8 cellular contexts compared by ENCODE assay signal in the genomic region with DNA sequence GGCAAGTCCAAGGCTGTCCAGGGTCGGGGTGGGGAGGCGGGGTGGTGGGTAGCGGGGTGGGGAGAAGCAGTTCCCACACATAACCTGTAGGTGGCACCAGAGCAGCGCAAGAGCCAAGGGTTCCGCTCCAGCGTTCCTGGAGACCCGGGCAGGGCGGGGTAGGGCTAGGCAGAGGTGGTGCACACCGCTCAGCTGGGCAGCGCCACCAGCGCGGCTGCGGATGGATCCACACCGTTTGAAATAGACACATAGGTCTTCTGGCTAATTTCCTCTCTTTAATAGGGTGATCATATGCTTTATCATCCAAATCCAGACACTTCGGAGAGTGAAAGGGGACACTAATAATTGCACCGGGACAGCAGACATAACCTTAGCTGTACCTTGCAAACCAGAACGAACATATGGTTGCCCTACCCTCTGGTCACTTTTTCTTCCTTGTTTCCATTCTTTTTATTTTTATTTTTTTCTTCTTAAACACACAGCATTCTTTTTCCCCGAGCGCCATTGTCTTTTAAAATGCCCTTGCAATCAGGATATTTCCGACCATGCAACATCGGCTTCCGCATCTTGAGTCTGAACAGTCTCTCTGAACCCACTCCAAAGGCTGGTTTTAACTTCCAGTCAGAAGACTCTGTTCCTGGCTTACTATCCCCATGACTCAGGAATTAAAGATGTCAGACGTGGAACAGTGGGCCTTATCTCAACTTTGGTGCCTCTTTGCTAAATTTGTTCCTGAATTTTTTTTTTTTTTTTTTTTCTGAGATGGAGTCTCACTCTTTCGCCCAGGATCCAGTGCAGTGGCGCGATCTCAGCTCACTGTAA. TPM values are rescaled to one million over a fixed set of nuclear protein-coding genes. Genes with fewer than 3 reads are reported as not detected.
DNase-seq lines count a peak whose midpoint lies in the region; ATAC-seq and TF ChIP-seq lines count a peak whose summit lies in the region.

No MANE protein-coding gene starts in this region.

- peak; percentile 84 for TF ChIP-seq RAD21 in IMR-90 (IDR thresholded peaks at IDR 0.05; ENCODE audit: low read length)

- H3K4me2 ChIP-seq in IMR-90 (ENCODE audit: low read depth, low read length) (peak overlapping the region; percentile 91), OCI-LY7 (ENCODE audit: low read length) (peak overlapping the region; percentile 58)

- no peak overlapping the region for H3K56ac ChIP-seq in IMR-90 (ENCODE audit: extremely low read depth, insufficient read depth, low read length)

- no peaks in the 10 kb centered on the region for H3K36me3 Mint-ChIP-seq in naive B cell

- POLR2A ChIA-PET in IMR-90 (lab: Charles Lee; ENCODE audit: unreplicated experiment) (no interaction called here), OCI-LY7 (lab: Charles Lee) (interaction anchor here (0.6 to 1.2 kb wide), 4 partner anchors 14 to 340 kb away, joined by 3 to 4 read pairs (median 3); no protein-coding TSS in a partner anchor)

- peaks cover 4% of the 10 kb centered on the region for H3K27me3 ChIP-seq in IMR-90 (ENCODE audit: control insufficient read depth, insufficient read depth, low read length)

- BruUV-seq in IMR-90 (replicated peaks; lab: Mats Ljungman, UMichigan) (no TSS peak), OCI-LY7 (replicated peaks; lab: Mats Ljungman, UMichigan) (no TSS peak)

- no peak overlapping the region for H2BK5ac ChIP-seq in IMR-90 (ENCODE audit: low read depth, low read length, poor library complexity, severe bottlenecking)

- H2BK120ac ChIP-seq in IMR-90 (ENCODE audit: low read depth, low read length) = peak overlapping the region; percentile 74; the same call in 1 of the 2 replicates

- peak overlapping the region; percentile 69; the same call in 1 of the 2 replicates for H3K4ac ChIP-seq in IMR-90 (ENCODE audit: low read depth, low read length)

- no peaks in the 10 kb centered on the region for H3K79me1 ChIP-seq in IMR-90 (ENCODE audit: low read depth in 1 of 2, low read length in 2 of 2)

- H3K4me3 ChIP-seq in IMR-90 (ENCODE audit: insufficient read depth, low read depth, low read length) = peak overlapping the region; percentile 36; the same call in 1 of the 2 replicates
- peak overlapping the region; percentile 24 for H3K4me3 ChIP-seq in OCI-LY7 (ENCODE audit: low read depth, low read length, poor library complexity, severe bottlenecking)

- H2AK9ac ChIP-seq in IMR-90 (replicated peaks; ENCODE audit: low read depth, low read length, poor library complexity) = peak overlapping the region; percentile 52

- H4K8ac ChIP-seq in IMR-90 (ENCODE audit: low read depth in 2 of 2, low read length in 2 of 2) = peak overlapping the region in 1 of 2 experiments; percentile 83; a peak in 2 of 4 replicates

- no peak overlapping the region for H2BK15ac ChIP-seq in IMR-90 (ENCODE audit: low read depth, low read length)

- H4K5ac ChIP-seq in IMR-90 (ENCODE audit: low read depth, low read length) = 0 out of 2 replicates have a peak overlapping the region, but pooled peaks have one; percentile 55

- no peaks in the 10 kb centered on the region for H3K9me3 Mint-ChIP-seq in naive B cell

- H3K9ac ChIP-seq in IMR-90 (ENCODE audit: low read depth, low read length) = peak overlapping the region; percentile 35; the same call in 1 of the 2 replicates

- dilution Hi-C loops in IMR-90 (cut with HindIII; ENCODE audit: low sequenced_read_pairs, unreplicated experiment) = no loop called here

- peak; percentile 92 for DNase-seq in DMS 273 (lab: John Stamatoyannopoulos, UW; ENCODE audit: unreplicated experiment)
- DNase-seq in IMR-90 = peak; percentile 64
- peak; percentile 88 for DNase-seq in OCI-LY7 (ENCODE audit: low spot score)
- peak; percentile 76 for DNase-seq in activated T-cell treated with anti-CD3 and anti-CD28 coated beads for 1 hour (ENCODE audit: low read depth)
- DNase-seq in naive B cell = peak; percentile 84
- DNase-seq in stimulated activated CD8-positive, alpha-beta memory T cell treated with anti-CD3 and anti-CD28 coated beads, Interleukin-7, amount 100 ng/mL, for 48 hours (ENCODE audit: extremely low read depth in 1 of 2, low read depth in 1 of 2) = peak; percentile 57 to 77

- H2AK5ac ChIP-seq in IMR-90 (ENCODE audit: low read depth, low read length) = no peak overlapping the region

- H3K9me3 ChIP-seq in IMR-90 (ENCODE audit: control insufficient read depth, insufficient read depth, low read length) (peaks cover 1% of the 10 kb centered on the region; the same call in 1 of the 2 replicates), OCI-LY7 (ENCODE audit: low read length) (no peaks in the 10 kb centered on the region)

- H3K27ac ChIP-seq in IMR-90 (ENCODE audit: insufficient read depth, low read length) = no peak overlapping the region
- no peak overlapping the region for H3K27ac ChIP-seq in OCI-LY7 (ENCODE audit: low read depth, low read length, poor library complexity, severe bottlenecking)

- ATAC-seq in GM21619 (IDR thresholded peaks at IDR 0.05; ENCODE audit: unreplicated experiment) (peak; percentile 97), IMR-90 (ENCODE audit: low read depth) (peak; percentile 100), esophagus mucosa (peak; percentile 99), naive B cell (ENCODE audit: low read depth in 2 of 2) (peak; percentile 99 to 100)

- H3K79me2 ChIP-seq in OCI-LY7 (ENCODE audit: insufficient read depth, low read depth, low read length) = no peaks in the 10 kb centered on the region

- H3K14ac ChIP-seq in IMR-90 (replicated peaks; ENCODE audit: low read depth, low read length) = peak overlapping the region; percentile 70

- no peaks in the 10 kb centered on the region for H3K9me1 ChIP-seq in IMR-90 (ENCODE audit: insufficient read depth, low read length)

- in situ Hi-C loops in IMR-90 (cut with MboI; ENCODE audit: low sequenced_read_pairs) = loop anchor here (5.0 kb wide), 1 partner anchor 339 kb away; no protein-coding TSS in a partner anchor

- H3K4me3 Mint-ChIP-seq in naive B cell = peak overlapping the region; percentile 55 to 88 (median 69)

- H4K20me1 ChIP-seq in IMR-90 (ENCODE audit: insufficient read depth, low read length) (no peaks in the 10 kb centered on the region), OCI-LY7 (ENCODE audit: insufficient read depth, low read length) (no peaks in the 10 kb centered on the region)

- TF ChIP-seq CTCF in IMR-90 (conservative IDR thresholded peaks at IDR 0.05; ENCODE audit: low read depth, low read length) (peak; percentile 68), OCI-LY7 (conservative IDR thresholded peaks at IDR 0.05; ENCODE audit: low read length) (peak; percentile 79)

- no peaks in the 10 kb centered on the region for H3K36me3 ChIP-seq in IMR-90 (ENCODE audit: control insufficient read depth, insufficient read depth, low read length)
- no peaks in the 10 kb centered on the region for H3K36me3 ChIP-seq in OCI-LY7 (ENCODE audit: insufficient read depth, low read length)

- peaks cover 0 to 5% (median 0%) of the 10 kb centered on the region in 3 donors for H3K4me1 Mint-ChIP-seq in naive B cell

- H3K18ac ChIP-seq in IMR-90 (ENCODE audit: low read depth, low read length) = peak overlapping the region; percentile 76; the same call in 1 of the 2 replicates

- H2AFZ ChIP-seq in IMR-90 (replicated peaks; ENCODE audit: low read length, poor library complexity) = peak overlapping the region; percentile 93
- H2AFZ ChIP-seq in OCI-LY7 (ENCODE audit: low read length) = peak overlapping the region; percentile 23; the same call in 1 of the 2 replicates

- no peak overlapping the region; the same call in 1 of the 2 replicates for H3K23ac ChIP-seq in IMR-90 (ENCODE audit: low read depth, low read length)

- peaks cover 5 to 12% (median 9%) of the 10 kb centered on the region in 3 donors for H3K27me3 Mint-ChIP-seq in naive B cell

- no peak overlapping the region for H3K27ac Mint-ChIP-seq in naive B cell

- no peak overlapping the region for H2BK20ac ChIP-seq in IMR-90 (ENCODE audit: low read depth, low read length)

- CTCF ChIA-PET in IMR-90 (lab: Yijun Ruan, JAX) = interaction anchor here (0.5 to 1.6 kb wide), 10 partner anchors 9 to 579 kb away, joined by 3 to 9 read pairs (median 3); partner anchors contain the start of gene ZSCAN2
- CTCF ChIA-PET in OCI-LY7 (lab: Charles Lee; ENCODE audit: unreplicated experiment) = interaction anchor here (0.6 to 1.7 kb wide), 7 partner anchors 11 to 380 kb away, joined by 3 to 12 read pairs (median 4); no protein-coding TSS in a partner anchor

- no peaks in the 10 kb centered on the region for H3K4me1 ChIP-seq in IMR-90 (ENCODE audit: control insufficient read depth, insufficient read depth, low read length)
- peaks cover 2% of the 10 kb centered on the region for H3K4me1 ChIP-seq in OCI-LY7 (ENCODE audit: insufficient read depth, low read length, poor library complexity, severe bottlenecking)

- H3K9me2 ChIP-seq in OCI-LY7 (ENCODE audit: insufficient read depth, low read length) = no peaks in the 10 kb centered on the region

- intact Hi-C loops in IMR-90 (cut with micrococcal nuclease) (loop anchor here (1.0 to 10.0 kb wide), 6 partner anchors 47 to 697 kb away; partner anchors contain the start of gene NMB), OCI-LY7 (cut with micrococcal nuclease; ENCODE audit: unreplicated experiment) (loop anchor here (1.0 to 10.0 kb wide), 6 partner anchors 71 to 577 kb away; partner anchors contain the start of gene NMB)

- no peak overlapping the region for H4K91ac ChIP-seq in IMR-90 (ENCODE audit: insufficient read depth, low read depth, low read length)

- TF ChIP-seq POLR2A in IMR-90 (IDR thresholded peaks at IDR 0.05; ENCODE audit: low read depth, low read length) = no peak

- 66% methylated on average over 10 of the region's 26 CpGs; no CpG with 5 or more reads in 1 of the 2 experiments for WGBS in IMR-90 (ENCODE audit: extremely low coverage in 2 of 2, insufficient read length in 1 of 2), 2 experiments

TF ChIP-seq in IMR-90, 13 proteins besides CTCF, POLR2A, EP300 and RAD21:
- TF ChIP-seq MAZ (IDR thresholded peaks at IDR 0.05; ENCODE audit: borderline replicate concordance, low read depth, low read length) (peak; percentile 56; the same call in 1 of the 2 replicates), SMC3 (IDR thresholded peaks at IDR 0.05; ENCODE audit: low read depth, low read length) (peak; percentile 52), MXI1 (IDR thresholded peaks at IDR 0.05; ENCODE audit: borderline replicate concordance, low read depth, low read length) (no peak)

RNA-seq across cellular contexts. Expression of gene ZSCAN2, which starts 12.5 kb away (rescaled TPM):
- total RNA-seq in IMR-90 (2012; rRNA removed) = 15.0 and 18.3 TPM in 2 replicates
- 10.4 and 11.1 TPM in 2 replicates for polyA plus RNA-seq in IMR-90 (2012; rRNA removed)
- 11.1 and 12.0 TPM in 2 replicates for polyA plus RNA-seq in IMR-90 (2012; cell fraction: cytosol; rRNA removed)
- polyA plus RNA-seq in IMR-90 (2012; cell fraction: nucleus; rRNA removed; ENCODE audit: low replicate concordance) = 6.0 and 6.9 TPM in 2 replicates
- total RNA-seq in OCI-LY7 (2014; rRNA removed; shearing (Covaris generic)) = 12.4 and 21.7 TPM in 2 replicates
- 12.0 and 12.1 TPM in 2 replicates for total RNA-seq in OCI-LY7 (2022)
- total RNA-seq in esophagus mucosa = 0.92 TPM
- 10 to 100 TPM in 2 of 6 donors, 1 to 10 TPM in 4; 7.6 to 14.8 (median 9.0) TPM for polyA plus RNA-seq in naive B cell (ENCODE audit: low read depth in 6 of 6)
